In genomic region chr1:22685675-22686074, GRCh38 we compare ENCODE assay signal across 2 cellular contexts.
TF ChIP-seq lines count a peak whose summit lies in the region.

No MANE protein-coding gene starts in this region.

TF ChIP-seq in SK-N-SH, 30 proteins besides CTCF, POLR2A, EP300 and RAD21 (continued from another document):
- TF ChIP-seq MAX (IDR thresholded peaks at IDR 0.05; ENCODE audit: low read depth) (no peak), GABPA (IDR thresholded peaks at IDR 0.05; ENCODE audit: low read depth) (no peak), TAF1 (IDR thresholded peaks at IDR 0.05; ENCODE audit: borderline replicate concordance, low read depth, low read length) (no peak), FOXJ3 (CRISPR knock-in tag; IDR thresholded peaks at IDR 0.05) (no peak), ELF1 (IDR thresholded peaks at IDR 0.05) (no peak), EZH2phosphoT487 (IDR thresholded peaks at IDR 0.05; ENCODE audit: borderline replicate concordance, low read depth) (no peak), USF2 (IDR thresholded peaks at IDR 0.05; ENCODE audit: borderline replicate concordance, low read depth, low read length) (no peak), NRF1 (IDR thresholded peaks at IDR 0.05; ENCODE audit: low read depth, low read length) (no peak), MEF2A (IDR thresholded peaks at IDR 0.05; ENCODE audit: borderline replicate concordance, low read depth) (no peak), SMC3 (IDR thresholded peaks at IDR 0.05; ENCODE audit: low read depth, low read length) (no peak)
TF ChIP-seq in SK-N-SH: peak in this region for 0.

TF ChIP-seq in SK-N-SH treated with all-trans-retinoic acid at 6 μM for 48 hours, 23 proteins besides CTCF, POLR2A, EP300 and RAD21 (continued from another document):
- TF ChIP-seq ZFP30 (CRISPR knock-in tag; IDR thresholded peaks at IDR 0.05) (no peak), ZC3H10 (CRISPR knock-in tag; IDR thresholded peaks at IDR 0.05) (no peak), CSRNP3 (CRISPR knock-in tag; IDR thresholded peaks at IDR 0.05) (no peak), PPARA (CRISPR knock-in tag; IDR thresholded peaks at IDR 0.05; ENCODE audit: borderline replicate concordance) (no peak), SNAI2 (CRISPR knock-in tag; IDR thresholded peaks at IDR 0.05) (no peak), OSR1 (CRISPR knock-in tag; IDR thresholded peaks at IDR 0.05) (no peak), BACH2 (CRISPR knock-in tag; IDR thresholded peaks at IDR 0.05; ENCODE audit: borderline replicate concordance) (no peak), GLIS3 (CRISPR knock-in tag; IDR thresholded peaks at IDR 0.05) (no peak), ZFP3 (CRISPR knock-in tag; IDR thresholded peaks at IDR 0.05) (no peak)
